ENCODE assay signal across 9 cellular contexts in the genomic region with DNA sequence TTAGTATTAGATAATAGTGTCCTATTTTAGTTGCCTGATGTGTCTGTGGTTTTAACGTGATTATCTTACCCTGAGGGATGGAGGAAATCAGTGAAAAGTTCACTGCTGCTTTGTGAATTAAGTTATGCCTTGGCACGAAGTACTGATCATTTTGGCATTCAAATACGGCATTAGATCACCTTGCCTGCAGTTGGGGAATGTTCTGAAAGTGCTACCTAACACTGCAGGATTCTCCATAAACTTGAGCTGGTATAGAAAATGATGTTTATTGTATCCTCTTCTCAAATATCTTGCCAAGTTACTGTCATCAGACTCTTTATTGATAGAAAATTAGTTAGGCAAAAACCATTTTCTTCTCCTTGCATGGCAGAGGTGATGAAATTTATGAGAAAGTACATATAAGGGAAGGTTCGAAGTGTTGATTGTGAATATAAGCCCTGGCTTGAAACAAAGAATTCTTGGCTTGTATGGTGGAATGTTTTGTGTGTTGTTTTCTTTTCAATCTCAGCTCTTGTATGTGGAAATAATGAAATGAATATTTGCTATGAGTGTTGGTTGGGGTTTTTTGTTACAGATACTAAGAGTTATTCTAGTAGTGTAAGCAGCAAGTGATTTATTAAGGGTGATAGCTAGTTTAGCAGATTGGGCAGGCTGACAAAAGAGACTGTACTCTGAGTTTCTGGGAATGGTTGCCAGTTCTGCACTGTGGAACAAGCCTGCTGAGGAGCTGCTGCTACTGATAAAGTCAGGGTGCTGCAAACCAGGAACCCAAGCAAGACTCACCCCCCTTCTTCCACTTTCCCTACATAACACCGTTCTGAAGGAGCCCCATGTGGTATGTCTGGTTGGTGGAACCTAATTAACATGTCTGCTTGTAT. TPM values are rescaled to one million over a fixed set of nuclear protein-coding genes. Genes with fewer than 3 reads are reported as not detected.
DNase-seq lines count a peak whose midpoint lies in the region; ATAC-seq, FAIRE-seq and TF ChIP-seq lines count a peak whose summit lies in the region.
"Had no signal": no experiment of that assay in that cellular context is flagged by ENCODE, and none has a peak within 500 bp of the region (broad histone marks: within the 10 kb centered on the region; RNA-seq: fewer than 3 reads in every experiment).

No MANE protein-coding gene starts in this region.

- H3K27ac ChIP-seq in coronary artery (peak overlapping the region; percentile 25 to 63), muscle layer of duodenum (ENCODE audit: low read length) (peak overlapping the region; percentile 24)

- ATAC-seq in HG02623 (IDR thresholded peaks at IDR 0.05; ENCODE audit: unreplicated experiment) = peak; percentile 58

- H3K4me3 ChIP-seq in coronary artery (peak overlapping the region; percentile 11), muscle layer of duodenum (ENCODE audit: low read depth in 1 of 2, low read length in 2 of 2) (no peak overlapping the region)

- DNase-seq in AG20443 (ENCODE audit: low spot score) (peak; percentile 58), coronary artery (ENCODE audit: low spot score) (no peak), RPMI8226 (no peak), NCI-H1417 (lab: John Stamatoyannopoulos, UW) (no peak), frontal cortex (ENCODE audit: low spot score in 2 of 2) (no peak), T-helper 2 cell (no peak)
- DNase-seq: natural killer cell had no signal

- no peak for FAIRE-seq in frontal cortex (lab: Jason Lieb, UNC)

- no peaks in the 10 kb centered on the region for H3K9me3 ChIP-seq in muscle layer of duodenum (ENCODE audit: control insufficient read depth in 1 of 2, low read length in 2 of 2)

- no peak for TF ChIP-seq CTCF in coronary artery (IDR thresholded peaks at IDR 0.05)

- H3K4me1 ChIP-seq in muscle layer of duodenum (ENCODE audit: control insufficient read depth in 1 of 2, insufficient read depth in 2 of 2, low read length in 2 of 2) = peaks cover 9 to 19% of the 10 kb centered on the region in 2 donors

- H3K36me3 ChIP-seq in muscle layer of duodenum (ENCODE audit: control insufficient read depth in 1 of 2, insufficient read depth in 2 of 2, low read length in 2 of 2) = no peaks in the 10 kb centered on the region

- H3K27me3 ChIP-seq in muscle layer of duodenum (ENCODE audit: low read depth, low read length) = no peaks in the 10 kb centered on the region

RNA-seq across cellular contexts. Expression of a gene that starts 35.3 kb away (rescaled TPM):
- total RNA-seq in frontal cortex = 15.5 TPM
